In genomic region chr9:96318921-96319560, GRCh38 we compare ENCODE assay signal across 23 cellular contexts. TPM values are rescaled to one million over a fixed set of nuclear protein-coding genes. Genes with fewer than 3 reads are reported as not detected.
"Had no signal": no experiment of that assay in that cellular context is flagged by ENCODE, and none has a peak within 500 bp of the region (broad histone marks: within the 10 kb centered on the region; RNA-seq: fewer than 3 reads in every experiment).

No MANE protein-coding gene starts in this region.

- DNase-seq: activated CD4-positive, alpha-beta memory T cell treated with anti-CD3 and anti-CD28 coated beads, Interleukin-2, amount 10 ng/mL, durations not matched to agents 7 days and 5 days; activated CD4-positive, alpha-beta T cell treated with anti-CD3 and anti-CD28 coated beads for 48 hours; activated CD4-positive, CD25-positive, alpha-beta regulatory T cell; activated effector memory CD4-positive, alpha-beta T cell treated with anti-CD3 and anti-CD28 coated beads, Interleukin-2, amount 50 U/mL, for 16 hours; activated naive CD4-positive, alpha-beta T cell treated with anti-CD3 and anti-CD28 coated beads, Interleukin-2, amount 50 U/mL, for 16 hours; activated naive CD8-positive, alpha-beta T cell treated with anti-CD3 and anti-CD28 coated beads, Interleukin-2, amount 50 U/mL, for 24 hours; cerebellar nuclear complex; endodermal cell; esophagus squamous epithelium; heart left ventricle; left ventricle myocardium superior; mammary epithelial cell; midbrain; natural killer cell; spleen; stimulated activated CD4-positive, alpha-beta T cell treated with anti-CD3 and anti-CD28 coated beads, Interleukin-4, amount 100 ng/mL, for 1 hour; stimulated activated naive CD4-positive, alpha-beta T cell; thyroid gland; upper lobe of right lung had no signal

- H3K4me3 ChIP-seq: coronary artery, esophagus squamous epithelium, gastroesophageal sphincter, heart left ventricle, spleen, thyroid gland, upper lobe of right lung had no signal

- H3K27me3 ChIP-seq: esophagus squamous epithelium, gastroesophageal sphincter, heart left ventricle, spleen, thyroid gland, upper lobe of right lung had no signal

- ATAC-seq: activated naive CD8-positive, alpha-beta T cell treated with anti-CD3 and anti-CD28 coated beads, Interleukin-2, amount 50 U/mL, for 24 hours; gastroesophageal sphincter; heart left ventricle; left ventricle myocardium superior; natural killer cell; upper lobe of right lung had no signal

- H3K9me3 ChIP-seq: gastroesophageal sphincter, thyroid gland, upper lobe of right lung had no signal

- H3K27ac ChIP-seq: coronary artery, esophagus squamous epithelium, gastroesophageal sphincter, heart left ventricle, spleen, thyroid gland, upper lobe of right lung had no signal

RNA-seq across cellular contexts. Expression of gene HSD17B3, which starts 17.1 kb away (rescaled TPM):
- total RNA-seq: activated CD4-positive, alpha-beta memory T cell treated with anti-CD3 and anti-CD28 coated beads, Interleukin-2, amount 10 ng/mL, durations not matched to agents 7 days and 5 days; mammary epithelial cell; osteocyte; progenitor cell of endocrine pancreas had no signal
